8 cellular contexts compared by ENCODE assay signal in genomic region chr15:71743861-71744382, GRCh38.
DNase-seq lines count a peak whose midpoint lies in the region; ATAC-seq and TF ChIP-seq lines count a peak whose summit lies in the region.

No MANE protein-coding gene starts in this region.

- no peaks in the 10 kb centered on the region for H3K4me1 ChIP-seq in CD4-positive, CD25-positive, alpha-beta regulatory T cell (ENCODE audit: control insufficient read depth, insufficient read depth, low read length, poor library complexity, severe bottlenecking)

- no peak overlapping the region for H3K4me3 ChIP-seq in CD4-positive, CD25-positive, alpha-beta regulatory T cell (ENCODE audit: low read depth, low read length)

- peaks cover 0 to 5% (median 2%) of the 10 kb centered on the region in 4 donors for H3K4me1 Mint-ChIP-seq in CD4-positive, CD25-positive, alpha-beta regulatory T cell
- H3K4me1 Mint-ChIP-seq in HFFc6 (ENCODE audit: low read depth) = peaks cover 37% of the 10 kb centered on the region

- peak; percentile 95 for TF ChIP-seq CTCF in HFFc6 (IDR thresholded peaks at IDR 0.05)

- H3K27me3 Mint-ChIP-seq in CD4-positive, CD25-positive, alpha-beta regulatory T cell = peaks cover 18% of the 10 kb centered on the region
- H3K27me3 Mint-ChIP-seq in HFFc6 (ENCODE audit: insufficient read depth) = peaks cover 6% of the 10 kb centered on the region; the same call in 1 of the 2 replicates

- H3K27me3 ChIP-seq in CD4-positive, CD25-positive, alpha-beta regulatory T cell (ENCODE audit: control insufficient read depth, insufficient read depth, low read length) = peaks cover 3% of the 10 kb centered on the region

- no peaks in the 10 kb centered on the region for H3K36me3 Mint-ChIP-seq in CD4-positive, CD25-positive, alpha-beta regulatory T cell
- H3K36me3 Mint-ChIP-seq in HFFc6 (ENCODE audit: low read depth) = peaks cover 8% of the 10 kb centered on the region

- H3K9me3 Mint-ChIP-seq in CD4-positive, CD25-positive, alpha-beta regulatory T cell = no peaks in the 10 kb centered on the region
- no peaks in the 10 kb centered on the region for H3K9me3 Mint-ChIP-seq in HFFc6

- H3K9me3 ChIP-seq in CD4-positive, CD25-positive, alpha-beta regulatory T cell (ENCODE audit: control insufficient read depth in 2 of 2, low read length in 2 of 2) = no peaks in the 10 kb centered on the region

- no peak overlapping the region for H3K27ac Mint-ChIP-seq in CD4-positive, CD25-positive, alpha-beta regulatory T cell
- H3K27ac Mint-ChIP-seq in HFFc6 = peak overlapping the region; percentile 5; the same call in 1 of the 2 replicates

- H3K36me3 ChIP-seq in CD4-positive, CD25-positive, alpha-beta regulatory T cell (ENCODE audit: control insufficient read depth, insufficient read depth, low read length) = no peaks in the 10 kb centered on the region

- DNase-seq in CD4-positive, CD25-positive, alpha-beta regulatory T cell = peak; percentile 35 to 54 (median 53)
- DNase-seq in HFFc6 (peak; percentile 46), RPMI7951 (ENCODE audit: low read depth) (peak; percentile 59), globus pallidus (ENCODE audit: low spot score) (peak; percentile 31), renal cortical epithelial cell (ENCODE audit: low read depth) (peak; percentile 63), HuH-7.5 (ENCODE audit: low spot score) (no peak)
- peak; percentile 5 for DNase-seq in activated effector memory CD4-positive, alpha-beta T cell treated with Interleukin-2 at 50 U/mL for 16 hours

- no peak for ATAC-seq in CD4-positive, CD25-positive, alpha-beta regulatory T cell (ENCODE audit: low read depth in 2 of 2)
- ATAC-seq in HG03469 (IDR thresholded peaks at IDR 0.05; ENCODE audit: unreplicated experiment) = no peak

- no peak overlapping the region for H3K27ac ChIP-seq in CD4-positive, CD25-positive, alpha-beta regulatory T cell (ENCODE audit: insufficient read depth, low read length, poor library complexity, severe bottlenecking)

- H3K4me3 Mint-ChIP-seq in CD4-positive, CD25-positive, alpha-beta regulatory T cell = no peak overlapping the region
- H3K4me3 Mint-ChIP-seq in HFFc6 = no peak overlapping the region
